ENCODE assay signal across 19 cellular contexts in the genomic region with DNA sequence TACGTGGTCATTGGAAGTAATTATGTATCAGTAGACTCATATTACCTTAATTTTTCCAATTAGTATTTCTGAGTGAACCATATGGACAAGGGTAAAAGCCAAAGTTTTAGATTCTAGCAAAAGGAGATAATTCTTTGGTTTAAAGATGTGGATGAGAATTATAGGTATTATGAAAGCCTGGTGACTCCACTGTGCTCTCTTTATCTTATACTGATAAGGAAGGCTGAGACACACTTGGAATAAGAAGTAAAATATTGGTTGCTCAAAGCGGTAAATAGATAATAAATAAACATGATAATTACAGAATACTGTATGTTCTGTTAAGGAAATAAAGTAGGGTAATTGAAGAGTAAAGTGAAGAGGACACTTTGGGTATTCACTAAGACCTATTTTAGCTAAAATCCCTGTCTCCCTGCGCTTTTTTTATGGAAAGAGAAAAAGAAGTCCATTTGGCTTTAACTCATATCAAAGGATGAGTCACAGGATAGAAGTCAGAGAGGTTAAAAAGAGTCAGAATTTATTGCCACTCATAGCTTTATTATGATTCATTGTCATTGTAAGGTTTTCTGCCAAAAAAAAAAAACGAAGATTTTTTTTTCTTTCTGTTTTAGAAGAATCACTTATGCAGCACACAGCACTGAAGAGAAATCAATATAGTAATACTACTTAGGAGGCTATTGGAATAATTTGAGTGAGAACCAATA.
DNase-seq lines count a peak whose midpoint lies in the region; ATAC-seq, FAIRE-seq and TF ChIP-seq lines count a peak whose summit lies in the region.
"Had no signal": no experiment of that assay in that cellular context is flagged by ENCODE, and none has a peak within 500 bp of the region (broad histone marks: within the 10 kb centered on the region; RNA-seq: fewer than 3 reads in every experiment).

No MANE protein-coding gene starts in this region.

- no peak for TF ChIP-seq CTCF in fibroblast of pulmonary artery (IDR thresholded peaks at IDR 0.05; ENCODE audit: low read length, missing control alignments)
- no peak for TF ChIP-seq CTCF in gastroesophageal sphincter (IDR thresholded peaks at IDR 0.05)

- ATAC-seq in SK-N-SH treated with all-trans-retinoic acid at 6 μM for 48 hours: peak; percentile 77
- no peak for ATAC-seq in gastroesophageal sphincter
- ATAC-seq: sciatic nerve; stimulated activated memory B cell treated with anti-CD40 and anti-IgM and Interleukin-4, amounts not matched to agents 10 μg/mL and 1 μg/mL and 100 μg/mL, for 72 hours; upper lobe of right lung had no signal

- H3K27me3 ChIP-seq in gastroesophageal sphincter: no peaks in the 10 kb centered on the region
- H3K27me3 ChIP-seq: colonic mucosa, esophagus squamous epithelium, upper lobe of right lung had no signal

- 62 to 75% methylated on average over 4 of the region's 4 CpGs for WGBS in gastroesophageal sphincter (ENCODE audit: low coverage in 1 of 2), 2 donors

- H3K36me3 ChIP-seq in gastroesophageal sphincter: no peaks in the 10 kb centered on the region
- H3K36me3 ChIP-seq: colonic mucosa, esophagus squamous epithelium, upper lobe of right lung had no signal

- no peaks in the 10 kb centered on the region for H3K4me1 ChIP-seq in gastroesophageal sphincter
- H3K4me1 ChIP-seq: colonic mucosa, esophagus squamous epithelium, upper lobe of right lung had no signal

- peak; percentile 22 for DNase-seq in DMS53 (lab: John Stamatoyannopoulos, UW)
- no peak for DNase-seq in DMS53 treated with DMSO at 0.1 percent for 48 hours (lab: John Stamatoyannopoulos, UW; ENCODE audit: unreplicated experiment)
- DNase-seq in fibroblast of pulmonary artery (ENCODE audit: low read depth): peak; percentile 54
- peak; percentile 41 for DNase-seq in urothelium cell line (ENCODE audit: low spot score)
- DNase-seq in NCI-H146 treated with DMSO at 0.1 percent for 48 hours (lab: John Stamatoyannopoulos, UW; ENCODE audit: unreplicated experiment): no peak
- no peak for DNase-seq in NCI-H2081 treated with DMSO at 0.1 percent for 48 hours (lab: John Stamatoyannopoulos, UW)
- DNase-seq: activated CD4-positive, alpha-beta T cell treated with anti-CD3 and anti-CD28 coated beads, Interleukin-2, amount 10 ng/mL, durations not matched to agents 7 days and 5 days; activated T-cell treated with anti-CD3 and anti-CD28 coated beads, Interleukin-2, amount 50 U/mL, for 48 hours; colonic mucosa; esophagus squamous epithelium; H9; NCI-H2029 treated with DMSO at 0.1 percent for 48 hours; Right ventricle myocardium superior; upper lobe of right lung had no signal

- no peak overlapping the region for H3K27ac ChIP-seq in gastroesophageal sphincter
- H3K27ac ChIP-seq: 22Rv1, colonic mucosa, esophagus squamous epithelium, upper lobe of right lung had no signal

- TF ChIP-seq POLR2A in gastroesophageal sphincter (IDR thresholded peaks at IDR 0.05): no peak

- FAIRE-seq in urothelium cell line (lab: Jason Lieb, UNC): no peak

- H3K4me3 ChIP-seq in fibroblast of pulmonary artery (replicated peaks; ENCODE audit: low read depth, low read length) (no peak overlapping the region), gastroesophageal sphincter (no peak overlapping the region)
- H3K4me3 ChIP-seq: colonic mucosa, esophagus squamous epithelium, upper lobe of right lung had no signal

- no peaks in the 10 kb centered on the region for H3K9me3 ChIP-seq in gastroesophageal sphincter
- H3K9me3 ChIP-seq: colonic mucosa, esophagus squamous epithelium, upper lobe of right lung had no signal

- TF ChIP-seq EP300 in gastroesophageal sphincter (IDR thresholded peaks at IDR 0.05): no peak

TF ChIP-seq in SK-N-SH treated with all-trans-retinoic acid at 6 μM for 48 hours, 23 proteins besides CTCF, POLR2A, EP300 and RAD21:
- TF ChIP-seq, protein P1, sequence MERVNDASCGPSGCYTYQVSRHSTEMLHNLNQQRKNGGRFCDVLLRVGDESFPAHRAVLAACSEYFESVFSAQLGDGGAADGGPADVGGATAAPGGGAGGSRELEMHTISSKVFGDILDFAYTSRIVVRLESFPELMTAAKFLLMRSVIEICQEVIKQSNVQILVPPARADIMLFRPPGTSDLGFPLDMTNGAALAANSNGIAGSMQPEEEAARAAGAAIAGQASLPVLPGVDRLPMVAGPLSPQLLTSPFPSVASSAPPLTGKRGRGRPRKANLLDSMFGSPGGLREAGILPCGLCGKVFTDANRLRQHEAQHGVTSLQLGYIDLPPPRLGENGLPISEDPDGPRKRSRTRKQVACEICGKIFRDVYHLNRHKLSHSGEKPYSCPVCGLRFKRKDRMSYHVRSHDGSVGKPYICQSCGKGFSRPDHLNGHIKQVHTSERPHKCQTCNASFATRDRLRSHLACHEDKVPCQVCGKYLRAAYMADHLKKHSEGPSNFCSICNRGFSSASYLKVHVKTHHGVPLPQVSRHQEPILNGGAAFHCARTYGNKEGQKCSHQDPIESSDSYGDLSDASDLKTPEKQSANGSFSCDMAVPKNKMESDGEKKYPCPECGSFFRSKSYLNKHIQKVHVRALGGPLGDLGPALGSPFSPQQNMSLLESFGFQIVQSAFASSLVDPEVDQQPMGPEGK (CRISPR knock-in tag; IDR thresholded peaks at IDR 0.05; ENCODE audit: borderline replicate concordance): no peak
- peak; percentile 89 for TF ChIP-seq ISL1 (CRISPR knock-in tag; IDR thresholded peaks at IDR 0.05)

Comparison
In these comparisons a context has a peak if more than half of its experiments do, and no peak if none do; other contexts are left out.
1. DNase-seq: peak in DMS53 (single experiment), fibroblast of pulmonary artery (single experiment) and urothelium cell line (single experiment); none in DMS53 treated with DMSO at 0.1 percent for 48 hours (single experiment), NCI-H146 treated with DMSO at 0.1 percent for 48 hours (single experiment) and NCI-H2081 treated with DMSO at 0.1 percent for 48 hours (single experiment).